8 cellular contexts compared by ENCODE assay signal in the genomic region with DNA sequence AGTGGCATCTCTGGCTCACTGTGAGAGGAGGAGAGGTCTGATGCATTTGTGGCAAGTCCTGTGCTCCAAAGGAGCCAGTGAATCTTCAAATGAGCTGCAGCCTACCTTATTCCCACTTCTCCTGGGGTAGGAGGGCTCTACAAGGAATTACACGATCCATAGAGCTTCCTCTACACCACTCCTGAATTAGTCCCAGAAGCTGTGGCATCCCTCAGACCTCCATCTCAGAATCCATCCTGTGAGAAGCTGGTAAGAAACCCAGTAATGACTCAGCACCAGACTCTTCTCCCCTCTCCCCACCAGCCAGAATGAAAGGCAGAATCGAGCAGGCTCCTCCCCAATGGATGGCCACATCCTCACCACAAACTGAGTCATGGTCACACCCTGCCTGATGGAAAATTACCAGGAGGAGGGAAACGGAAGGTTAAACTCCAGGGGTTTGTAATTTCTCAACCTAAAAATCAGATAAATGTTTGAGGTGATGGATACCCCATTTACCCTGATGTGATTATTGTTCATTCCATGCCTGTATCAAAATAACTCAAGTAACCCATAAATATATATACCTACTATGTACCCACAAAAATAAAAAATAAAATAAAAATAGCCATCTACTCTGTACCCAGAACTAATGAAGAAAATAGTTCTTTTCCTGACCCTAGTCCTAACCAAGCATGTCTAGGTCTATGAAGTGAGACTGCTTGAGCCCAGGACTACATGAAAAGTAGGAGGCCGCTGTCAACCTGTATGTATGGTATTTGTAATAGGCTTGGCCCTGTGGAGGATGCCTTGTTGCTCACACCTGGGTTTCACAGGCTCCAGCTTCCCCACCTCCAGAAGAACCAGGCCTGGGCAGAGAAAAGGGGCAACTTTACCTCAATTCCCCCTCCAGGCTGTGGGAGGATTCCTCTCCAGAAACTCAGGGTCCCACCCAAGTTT. TPM values are rescaled to one million over a fixed set of nuclear protein-coding genes. Genes with fewer than 3 reads are reported as not detected.
DNase-seq lines count a peak whose midpoint lies in the region; TF ChIP-seq lines count a peak whose summit lies in the region.

No MANE protein-coding gene starts in this region.

- no peak overlapping the region for H2BK15ac ChIP-seq in mesendoderm (replicated peaks; ENCODE audit: low read depth)

- peak overlapping the region; percentile 88 for H3K56ac ChIP-seq in mesendoderm (ENCODE audit: low read length)

- peak; percentile 86 for DNase-seq in CD1c-positive myeloid dendritic cell (ENCODE audit: extremely low spot score)
- peak; percentile 56 for DNase-seq in GM20000 (ENCODE audit: low spot score)
- peak in 63 of 76 experiments; percentile 3 to 77 (median 37) for DNase-seq in HUDEP-2 (lab: John Stamatoyannopoulos, UW; ENCODE audit: unreplicated experiment in 76 of 76)
- DNase-seq in UCSD-AML1 (lab: John Stamatoyannopoulos, UW; ENCODE audit: unreplicated experiment) = peak; percentile 84
- peak; percentile 96 to 97 for DNase-seq in cardiac fibroblast (ENCODE audit: low read depth in 2 of 2)
- DNase-seq in mesendoderm = peak; percentile 98
- peak; percentile 99 for DNase-seq in stromal cell of bone marrow (ENCODE audit: low read depth)
- no peak for DNase-seq in NCI-H345 treated with DMSO at 0.1 percent for 48 hours (lab: John Stamatoyannopoulos, UW; ENCODE audit: unreplicated experiment)

- peak overlapping the region; percentile 71 for H3K9ac ChIP-seq in mesendoderm (ENCODE audit: low read length)

- H3K4me1 ChIP-seq in mesendoderm (ENCODE audit: control insufficient read depth, low read depth, low read length) = peaks cover 25% of the 10 kb centered on the region

- H3K4ac ChIP-seq in mesendoderm (ENCODE audit: low read depth, low read length) = peak overlapping the region; percentile 99

- peak overlapping the region; percentile 5 to 49 for H3K4me3 ChIP-seq in cardiac fibroblast (replicated peaks in 1 of 2; ENCODE audit: low read depth in 2 of 2, low read length in 2 of 2)
- no peak overlapping the region for H3K4me3 ChIP-seq in mesendoderm (ENCODE audit: low read length)

- no peaks in the 10 kb centered on the region for H3K36me3 ChIP-seq in mesendoderm (ENCODE audit: control insufficient read depth, insufficient read depth, low read length)

- peak overlapping the region; percentile 89 for H3K27ac ChIP-seq in mesendoderm (ENCODE audit: low read depth, low read length)

- peak overlapping the region; percentile 88 for H3K18ac ChIP-seq in mesendoderm (ENCODE audit: low read length)

- TF ChIP-seq CTCF in GM20000 (IDR thresholded peaks at IDR 0.05; ENCODE audit: extremely low read depth, missing control alignments) (no peak), cardiac fibroblast (IDR thresholded peaks at IDR 0.05; ENCODE audit: low read depth, low read length) (no peak)

- H3K27me3 ChIP-seq in mesendoderm (ENCODE audit: insufficient read depth, low read length, poor library complexity) = no peaks in the 10 kb centered on the region

- WGBS in mesendoderm (ENCODE audit: extremely low coverage, insufficient coverage, low lambda C conversion rate) = no CpG with 5 or more reads among the region's 4 CpGs

- peak overlapping the region; percentile 5 for H2AK5ac ChIP-seq in mesendoderm (ENCODE audit: low read length)

- H2BK120ac ChIP-seq in mesendoderm (ENCODE audit: low read depth, low read length) = peak overlapping the region; percentile 98

- H3K23ac ChIP-seq in mesendoderm (ENCODE audit: low read length) = no peak overlapping the region

- H2BK5ac ChIP-seq in mesendoderm (ENCODE audit: low read length) = peak overlapping the region; percentile 98

- no peak overlapping the region for H4K8ac ChIP-seq in mesendoderm (ENCODE audit: low read depth, low read length)

- no peaks in the 10 kb centered on the region for H3K79me1 ChIP-seq in mesendoderm (ENCODE audit: low read length)

- no peaks in the 10 kb centered on the region for H3K79me2 ChIP-seq in mesendoderm (ENCODE audit: control insufficient read depth, insufficient read depth, low read length)

- H4K5ac ChIP-seq in mesendoderm (ENCODE audit: low read length) = no peak overlapping the region

- peak overlapping the region; percentile 46 for H3K4me2 ChIP-seq in mesendoderm (ENCODE audit: low read length)

RNA-seq across cellular contexts. Expression of a gene that starts 6.6 kb away (rescaled TPM):
- polyA plus RNA-seq in mesendoderm (2013, experiment 1 of 2) = 429 TPM
- polyA plus RNA-seq in mesendoderm (2013, experiment 2 of 2) = 421 TPM

RNA-seq across cellular contexts. Expression of a gene that starts 34.8 kb away (rescaled TPM):
- polyA plus RNA-seq in mesendoderm (2013, experiment 1 of 2) = 34.2 TPM
- 32.7 TPM for polyA plus RNA-seq in mesendoderm (2013, experiment 2 of 2)

RNA-seq across cellular contexts. Expression of a gene that starts 40.0 kb away (rescaled TPM):
- polyA plus RNA-seq in mesendoderm (2013, experiment 1 of 2) = 0.44 TPM
- 0.31 TPM for polyA plus RNA-seq in mesendoderm (2013, experiment 2 of 2)
